1 cellular context compared by ENCODE assay signal in the genomic region with DNA sequence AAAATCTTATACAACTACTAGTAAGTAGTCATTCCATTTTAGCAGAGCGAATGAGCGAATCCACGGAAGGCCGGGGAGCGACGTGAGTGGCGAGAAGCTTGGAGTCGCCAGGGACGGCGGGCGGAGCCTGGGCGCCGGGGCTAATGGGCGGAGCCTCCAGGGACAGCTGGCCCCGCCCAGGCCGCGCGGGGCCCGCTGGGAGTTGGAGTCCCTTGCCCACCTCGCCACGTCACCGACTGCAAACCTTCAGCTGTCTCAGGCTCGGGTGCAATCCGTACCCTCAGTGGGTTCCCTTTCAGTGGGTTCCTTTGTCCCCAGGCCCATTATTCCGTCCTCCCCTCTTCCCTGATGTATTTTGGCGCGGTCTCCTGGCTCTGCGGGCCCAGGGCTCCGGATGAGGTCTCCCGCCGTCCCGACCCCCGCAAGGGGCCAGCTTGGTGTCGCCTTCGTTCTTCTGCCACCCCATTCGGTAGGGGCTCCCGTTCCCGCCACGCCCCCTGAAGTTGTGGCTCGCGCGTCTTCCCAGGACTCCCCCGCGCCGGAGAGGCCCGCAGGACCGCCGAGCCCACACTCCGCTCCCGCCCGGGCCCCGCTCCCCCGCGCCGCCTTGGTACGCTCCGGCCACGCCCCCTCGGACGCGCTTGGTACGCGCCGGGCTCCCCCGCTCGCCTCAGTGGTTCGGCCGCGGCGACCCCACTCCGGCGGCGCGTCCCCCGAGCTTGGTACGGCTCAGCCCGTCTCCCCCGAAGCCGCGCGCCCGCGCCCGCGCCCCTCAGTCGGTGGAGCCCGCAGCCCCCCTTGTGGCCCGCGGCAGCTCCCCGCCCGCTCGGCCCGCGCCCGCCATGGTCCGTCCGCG.
A peak's percentile ranks its signal among the peaks of the same experiment; 100 is the strongest.
TF ChIP-seq lines count a peak whose summit lies in the region.

A gene (plus strand): TSS at position 673 of the 856 bp plus-strand sequence.

TF ChIP-seq in HepG2, 621 proteins besides CTCF, POLR2A, EP300 and RAD21 (continued from another document and continues in another):
- TF ChIP-seq, protein P1, sequence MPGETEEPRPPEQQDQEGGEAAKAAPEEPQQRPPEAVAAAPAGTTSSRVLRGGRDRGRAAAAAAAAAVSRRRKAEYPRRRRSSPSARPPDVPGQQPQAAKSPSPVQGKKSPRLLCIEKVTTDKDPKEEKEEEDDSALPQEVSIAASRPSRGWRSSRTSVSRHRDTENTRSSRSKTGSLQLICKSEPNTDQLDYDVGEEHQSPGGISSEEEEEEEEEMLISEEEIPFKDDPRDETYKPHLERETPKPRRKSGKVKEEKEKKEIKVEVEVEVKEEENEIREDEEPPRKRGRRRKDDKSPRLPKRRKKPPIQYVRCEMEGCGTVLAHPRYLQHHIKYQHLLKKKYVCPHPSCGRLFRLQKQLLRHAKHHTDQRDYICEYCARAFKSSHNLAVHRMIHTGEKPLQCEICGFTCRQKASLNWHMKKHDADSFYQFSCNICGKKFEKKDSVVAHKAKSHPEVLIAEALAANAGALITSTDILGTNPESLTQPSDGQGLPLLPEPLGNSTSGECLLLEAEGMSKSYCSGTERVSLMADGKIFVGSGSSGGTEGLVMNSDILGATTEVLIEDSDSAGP (CRISPR knock-in tag; IDR thresholded peaks at IDR 0.05; ENCODE audit: borderline replicate concordance) = peak; percentile 49
- TF ChIP-seq ZNF205 (CRISPR knock-in tag; IDR thresholded peaks at IDR 0.05) (no peak), NKX3-1 (CRISPR knock-in tag; IDR thresholded peaks at IDR 0.05) (no peak), SOX6 (IDR thresholded peaks at IDR 0.05) (no peak), SOX6 (CRISPR knock-in tag; IDR thresholded peaks at IDR 0.05) (peak; percentile 41; the same call in 1 of the 2 replicates), ZNF350 (CRISPR knock-in tag; IDR thresholded peaks at IDR 0.05; ENCODE audit: borderline replicate concordance, low read depth) (peak; percentile 55; the same call in 1 of the 2 replicates), EED (CRISPR knock-in tag; IDR thresholded peaks at IDR 0.05) (0 out of 2 replicates have a peak, but pooled peaks have one; percentile 68), ARHGAP35 (CRISPR knock-in tag; IDR thresholded peaks at IDR 0.05; ENCODE audit: borderline replicate concordance) (no peak), TBX3 (IDR thresholded peaks at IDR 0.05; ENCODE audit: borderline replicate concordance) (no peak), TMF1 (CRISPR knock-in tag; IDR thresholded peaks at IDR 0.05; ENCODE audit: low read depth) (no peak; the same call in 1 of the 2 replicates), KLF9 (CRISPR knock-in tag; IDR thresholded peaks at IDR 0.05; ENCODE audit: low read depth) (0 out of 2 replicates have a peak, but pooled peaks have one; percentile 40), YEATS2 (CRISPR knock-in tag; IDR thresholded peaks at IDR 0.05; ENCODE audit: borderline replicate concordance) (peak; percentile 58; the same call in 1 of the 2 replicates), IRF2 (CRISPR knock-in tag; IDR thresholded peaks at IDR 0.05) (no peak; the same call in none of the 2 replicates), FLYWCH1 (CRISPR knock-in tag; IDR thresholded peaks at IDR 0.05) (no peak), MAFK (conservative IDR thresholded peaks at IDR 0.05 in 1 of 2, IDR thresholded peaks at IDR 0.05 in 1 of 2; ENCODE audit: low read length in 2 of 2) (no peak), TARDBP (CRISPR knock-in tag; IDR thresholded peaks at IDR 0.05) (peak; percentile 31; the same call in 1 of the 2 replicates), RXRB (CRISPR knock-in tag; IDR thresholded peaks at IDR 0.05; ENCODE audit: borderline replicate concordance) (no peak; the same call in 1 of the 2 replicates), ZNF605 (CRISPR knock-in tag; IDR thresholded peaks at IDR 0.05) (no peak; the same call in 1 of the 2 replicates), EEA1 (CRISPR knock-in tag; IDR thresholded peaks at IDR 0.05; ENCODE audit: borderline replicate concordance) (0 out of 2 replicates have a peak, but pooled peaks have one; percentile 30), CBFB (CRISPR knock-in tag; IDR thresholded peaks at IDR 0.05) (peak; percentile 59; the same call in 1 of the 2 replicates), NFE2 (CRISPR knock-in tag; IDR thresholded peaks at IDR 0.05) (no peak), ZNF24 (IDR thresholded peaks at IDR 0.05) (no peak), ZNF326 (CRISPR knock-in tag; IDR thresholded peaks at IDR 0.05; ENCODE audit: borderline replicate concordance) (no peak), GABPB1 (CRISPR knock-in tag; IDR thresholded peaks at IDR 0.05) (peak; percentile 79; the same call in 1 of the 2 replicates), ZNF264 (CRISPR knock-in tag; IDR thresholded peaks at IDR 0.05) (no peak)
- TF ChIP-seq, protein P2, sequence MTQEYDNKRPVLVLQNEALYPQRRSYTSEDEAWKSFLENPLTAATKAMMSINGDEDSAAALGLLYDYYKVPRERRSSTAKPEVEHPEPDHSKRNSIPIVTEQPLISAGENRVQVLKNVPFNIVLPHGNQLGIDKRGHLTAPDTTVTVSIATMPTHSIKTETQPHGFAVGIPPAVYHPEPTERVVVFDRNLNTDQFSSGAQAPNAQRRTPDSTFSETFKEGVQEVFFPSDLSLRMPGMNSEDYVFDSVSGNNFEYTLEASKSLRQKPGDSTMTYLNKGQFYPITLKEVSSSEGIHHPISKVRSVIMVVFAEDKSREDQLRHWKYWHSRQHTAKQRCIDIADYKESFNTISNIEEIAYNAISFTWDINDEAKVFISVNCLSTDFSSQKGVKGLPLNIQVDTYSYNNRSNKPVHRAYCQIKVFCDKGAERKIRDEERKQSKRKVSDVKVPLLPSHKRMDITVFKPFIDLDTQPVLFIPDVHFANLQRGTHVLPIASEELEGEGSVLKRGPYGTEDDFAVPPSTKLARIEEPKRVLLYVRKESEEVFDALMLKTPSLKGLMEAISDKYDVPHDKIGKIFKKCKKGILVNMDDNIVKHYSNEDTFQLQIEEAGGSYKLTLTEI (CRISPR knock-in tag; conservative IDR thresholded peaks at IDR 0.05) = no peak
- TF ChIP-seq, protein P3, sequence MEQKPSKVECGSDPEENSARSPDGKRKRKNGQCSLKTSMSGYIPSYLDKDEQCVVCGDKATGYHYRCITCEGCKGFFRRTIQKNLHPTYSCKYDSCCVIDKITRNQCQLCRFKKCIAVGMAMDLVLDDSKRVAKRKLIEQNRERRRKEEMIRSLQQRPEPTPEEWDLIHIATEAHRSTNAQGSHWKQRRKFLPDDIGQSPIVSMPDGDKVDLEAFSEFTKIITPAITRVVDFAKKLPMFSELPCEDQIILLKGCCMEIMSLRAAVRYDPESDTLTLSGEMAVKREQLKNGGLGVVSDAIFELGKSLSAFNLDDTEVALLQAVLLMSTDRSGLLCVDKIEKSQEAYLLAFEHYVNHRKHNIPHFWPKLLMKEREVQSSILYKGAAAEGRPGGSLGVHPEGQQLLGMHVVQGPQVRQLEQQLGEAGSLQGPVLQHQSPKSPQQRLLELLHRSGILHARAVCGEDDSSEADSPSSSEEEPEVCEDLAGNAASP (CRISPR knock-in tag; IDR thresholded peaks at IDR 0.05; ENCODE audit: borderline replicate concordance) = no peak
- TF ChIP-seq, protein P4, sequence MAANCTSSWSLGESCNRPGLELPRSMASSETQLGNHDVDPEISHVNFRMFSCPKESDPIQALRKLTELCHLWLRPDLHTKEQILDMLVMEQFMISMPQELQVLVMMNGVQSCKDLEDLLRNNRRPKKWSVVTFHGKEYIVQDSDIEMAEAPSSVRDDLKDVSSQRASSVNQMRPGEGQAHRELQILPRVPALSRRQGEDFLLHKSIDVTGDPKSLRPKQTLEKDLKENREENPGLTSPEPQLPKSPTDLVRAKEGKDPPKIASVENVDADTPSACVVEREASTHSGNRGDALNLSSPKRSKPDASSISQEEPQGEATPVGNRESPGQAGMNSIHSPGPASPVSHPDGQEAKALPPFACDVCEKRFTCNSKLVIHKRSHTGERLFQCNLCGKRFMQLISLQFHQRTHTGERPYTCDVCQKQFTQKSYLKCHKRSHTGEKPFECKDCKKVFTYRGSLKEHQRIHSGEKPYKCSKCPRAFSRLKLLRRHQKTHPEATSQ (CRISPR knock-in tag; IDR thresholded peaks at IDR 0.05; ENCODE audit: borderline replicate concordance) = no peak
- TF ChIP-seq, protein P5, sequence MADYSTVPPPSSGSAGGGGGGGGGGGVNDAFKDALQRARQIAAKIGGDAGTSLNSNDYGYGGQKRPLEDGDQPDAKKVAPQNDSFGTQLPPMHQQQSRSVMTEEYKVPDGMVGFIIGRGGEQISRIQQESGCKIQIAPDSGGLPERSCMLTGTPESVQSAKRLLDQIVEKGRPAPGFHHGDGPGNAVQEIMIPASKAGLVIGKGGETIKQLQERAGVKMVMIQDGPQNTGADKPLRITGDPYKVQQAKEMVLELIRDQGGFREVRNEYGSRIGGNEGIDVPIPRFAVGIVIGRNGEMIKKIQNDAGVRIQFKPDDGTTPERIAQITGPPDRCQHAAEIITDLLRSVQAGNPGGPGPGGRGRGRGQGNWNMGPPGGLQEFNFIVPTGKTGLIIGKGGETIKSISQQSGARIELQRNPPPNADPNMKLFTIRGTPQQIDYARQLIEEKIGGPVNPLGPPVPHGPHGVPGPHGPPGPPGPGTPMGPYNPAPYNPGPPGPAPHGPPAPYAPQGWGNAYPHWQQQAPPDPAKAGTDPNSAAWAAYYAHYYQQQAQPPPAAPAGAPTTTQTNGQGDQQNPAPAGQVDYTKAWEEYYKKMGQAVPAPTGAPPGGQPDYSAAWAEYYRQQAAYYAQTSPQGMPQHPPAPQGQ (CRISPR knock-in tag; IDR thresholded peaks at IDR 0.05; ENCODE audit: borderline replicate concordance) = peak; percentile 84; the same call in 1 of the 2 replicates
- TF ChIP-seq, protein P6, sequence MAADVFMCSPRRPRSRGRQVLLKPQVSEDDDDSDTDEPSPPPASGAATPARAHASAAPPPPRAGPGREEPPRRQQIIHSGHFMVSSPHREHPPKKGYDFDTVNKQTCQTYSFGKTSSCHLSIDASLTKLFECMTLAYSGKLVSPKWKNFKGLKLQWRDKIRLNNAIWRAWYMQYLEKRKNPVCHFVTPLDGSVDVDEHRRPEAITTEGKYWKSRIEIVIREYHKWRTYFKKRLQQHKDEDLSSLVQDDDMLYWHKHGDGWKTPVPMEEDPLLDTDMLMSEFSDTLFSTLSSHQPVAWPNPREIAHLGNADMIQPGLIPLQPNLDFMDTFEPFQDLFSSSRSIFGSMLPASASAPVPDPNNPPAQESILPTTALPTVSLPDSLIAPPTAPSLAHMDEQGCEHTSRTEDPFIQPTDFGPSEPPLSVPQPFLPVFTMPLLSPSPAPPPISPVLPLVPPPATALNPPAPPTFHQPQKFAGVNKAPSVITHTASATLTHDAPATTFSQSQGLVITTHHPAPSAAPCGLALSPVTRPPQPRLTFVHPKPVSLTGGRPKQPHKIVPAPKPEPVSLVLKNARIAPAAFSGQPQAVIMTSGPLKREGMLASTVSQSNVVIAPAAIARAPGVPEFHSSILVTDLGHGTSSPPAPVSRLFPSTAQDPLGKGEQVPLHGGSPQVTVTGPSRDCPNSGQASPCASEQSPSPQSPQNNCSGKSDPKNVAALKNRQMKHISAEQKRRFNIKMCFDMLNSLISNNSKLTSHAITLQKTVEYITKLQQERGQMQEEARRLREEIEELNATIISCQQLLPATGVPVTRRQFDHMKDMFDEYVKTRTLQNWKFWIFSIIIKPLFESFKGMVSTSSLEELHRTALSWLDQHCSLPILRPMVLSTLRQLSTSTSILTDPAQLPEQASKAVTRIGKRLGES (CRISPR knock-in tag; IDR thresholded peaks at IDR 0.05; ENCODE audit: borderline replicate concordance) = no peak
- TF ChIP-seq, protein P7, sequence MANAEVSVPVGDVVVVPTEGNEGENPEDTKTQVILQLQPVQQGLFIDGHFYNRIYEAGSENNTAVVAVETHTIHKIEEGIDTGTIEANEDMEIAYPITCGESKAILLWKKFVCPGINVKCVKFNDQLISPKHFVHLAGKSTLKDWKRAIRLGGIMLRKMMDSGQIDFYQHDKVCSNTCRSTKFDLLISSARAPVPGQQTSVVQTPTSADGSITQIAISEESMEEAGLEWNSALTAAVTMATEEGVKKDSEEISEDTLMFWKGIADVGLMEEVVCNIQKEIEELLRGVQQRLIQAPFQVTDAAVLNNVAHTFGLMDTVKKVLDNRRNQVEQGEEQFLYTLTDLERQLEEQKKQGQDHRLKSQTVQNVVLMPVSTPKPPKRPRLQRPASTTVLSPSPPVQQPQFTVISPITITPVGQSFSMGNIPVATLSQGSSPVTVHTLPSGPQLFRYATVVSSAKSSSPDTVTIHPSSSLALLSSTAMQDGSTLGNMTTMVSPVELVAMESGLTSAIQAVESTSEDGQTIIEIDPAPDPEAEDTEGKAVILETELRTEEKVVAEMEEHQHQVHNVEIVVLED (CRISPR knock-in tag; IDR thresholded peaks at IDR 0.05; ENCODE audit: borderline replicate concordance) = peak; percentile 78
- TF ChIP-seq, protein P8, sequence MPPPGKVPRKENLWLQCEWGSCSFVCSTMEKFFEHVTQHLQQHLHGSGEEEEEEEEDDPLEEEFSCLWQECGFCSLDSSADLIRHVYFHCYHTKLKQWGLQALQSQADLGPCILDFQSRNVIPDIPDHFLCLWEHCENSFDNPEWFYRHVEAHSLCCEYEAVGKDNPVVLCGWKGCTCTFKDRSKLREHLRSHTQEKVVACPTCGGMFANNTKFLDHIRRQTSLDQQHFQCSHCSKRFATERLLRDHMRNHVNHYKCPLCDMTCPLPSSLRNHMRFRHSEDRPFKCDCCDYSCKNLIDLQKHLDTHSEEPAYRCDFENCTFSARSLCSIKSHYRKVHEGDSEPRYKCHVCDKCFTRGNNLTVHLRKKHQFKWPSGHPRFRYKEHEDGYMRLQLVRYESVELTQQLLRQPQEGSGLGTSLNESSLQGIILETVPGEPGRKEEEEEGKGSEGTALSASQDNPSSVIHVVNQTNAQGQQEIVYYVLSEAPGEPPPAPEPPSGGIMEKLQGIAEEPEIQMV (CRISPR knock-in tag; IDR thresholded peaks at IDR 0.05; ENCODE audit: low read depth) = peak; percentile 93
- TF ChIP-seq, protein P9, sequence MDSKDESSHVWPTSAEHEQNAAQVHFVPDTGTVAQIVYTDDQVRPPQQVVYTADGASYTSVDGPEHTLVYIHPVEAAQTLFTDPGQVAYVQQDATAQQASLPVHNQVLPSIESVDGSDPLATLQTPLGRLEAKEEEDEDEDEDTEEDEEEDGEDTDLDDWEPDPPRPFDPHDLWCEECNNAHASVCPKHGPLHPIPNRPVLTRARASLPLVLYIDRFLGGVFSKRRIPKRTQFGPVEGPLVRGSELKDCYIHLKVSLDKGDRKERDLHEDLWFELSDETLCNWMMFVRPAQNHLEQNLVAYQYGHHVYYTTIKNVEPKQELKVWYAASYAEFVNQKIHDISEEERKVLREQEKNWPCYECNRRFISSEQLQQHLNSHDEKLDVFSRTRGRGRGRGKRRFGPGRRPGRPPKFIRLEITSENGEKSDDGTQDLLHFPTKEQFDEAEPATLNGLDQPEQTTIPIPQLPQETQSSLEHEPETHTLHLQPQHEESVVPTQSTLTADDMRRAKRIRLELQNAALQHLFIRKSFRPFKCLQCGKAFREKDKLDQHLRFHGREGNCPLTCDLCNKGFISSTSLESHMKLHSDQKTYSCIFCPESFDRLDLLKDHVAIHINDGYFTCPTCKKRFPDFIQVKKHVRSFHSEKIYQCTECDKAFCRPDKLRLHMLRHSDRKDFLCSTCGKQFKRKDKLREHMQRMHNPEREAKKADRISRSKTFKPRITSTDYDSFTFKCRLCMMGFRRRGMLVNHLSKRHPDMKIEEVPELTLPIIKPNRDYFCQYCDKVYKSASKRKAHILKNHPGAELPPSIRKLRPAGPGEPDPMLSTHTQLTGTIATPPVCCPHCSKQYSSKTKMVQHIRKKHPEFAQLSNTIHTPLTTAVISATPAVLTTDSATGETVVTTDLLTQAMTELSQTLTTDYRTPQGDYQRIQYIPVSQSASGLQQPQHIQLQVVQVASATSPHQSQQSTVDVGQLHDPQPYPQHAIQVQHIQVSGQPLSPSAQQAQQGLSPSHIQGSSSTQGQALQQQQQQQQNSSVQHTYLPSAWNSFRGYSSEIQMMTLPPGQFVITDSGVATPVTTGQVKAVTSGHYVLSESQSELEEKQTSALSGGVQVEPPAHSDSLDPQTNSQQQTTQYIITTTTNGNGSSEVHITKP (CRISPR knock-in tag; IDR thresholded peaks at IDR 0.05; ENCODE audit: low read depth) = peak; percentile 98
